19 cellular contexts compared by ENCODE assay signal in genomic region chr5:91145233-91145620, GRCh38.
DNase-seq lines count a peak whose midpoint lies in the region; ATAC-seq, FAIRE-seq and TF ChIP-seq lines count a peak whose summit lies in the region.
"Had no signal": no experiment of that assay in that cellular context is flagged by ENCODE, and none has a peak within 500 bp of the region (broad histone marks: within the 10 kb centered on the region; RNA-seq: fewer than 3 reads in every experiment).

No MANE protein-coding gene starts in this region.

- H3K9me3 ChIP-seq in endothelial cell of umbilical vein (replicated peaks; ENCODE audit: control insufficient read depth, insufficient read depth, low read length) (no peaks in the 10 kb centered on the region), mesodermal cell (ENCODE audit: control insufficient read depth, low read length) (peaks cover 5% of the 10 kb centered on the region), thyroid gland (no peaks in the 10 kb centered on the region)
- H3K9me3 ChIP-seq: neutrophil had no signal

- peaks cover 2% of the 10 kb centered on the region for H3K4me1 Mint-ChIP-seq in activated T-helper 17 cell treated with anti-CD3 and anti-CD28 coated beads, Interleukin-2, amount 50 U/mL, for 72 hours

- H3K9me3 Mint-ChIP-seq in activated T-helper 17 cell treated with anti-CD3 and anti-CD28 coated beads, Interleukin-2, amount 50 U/mL, for 72 hours: no peaks in the 10 kb centered on the region

- H3K4me2 ChIP-seq in endothelial cell of umbilical vein (ENCODE audit: insufficient read depth, low read length): peak overlapping the region; percentile 65

- ATAC-seq in activated T-helper 17 cell treated with anti-CD3 and anti-CD28 coated beads, Interleukin-2, amount 50 U/mL, for 72 hours (replicated peaks): no peak
- ATAC-seq in GM21717 (IDR thresholded peaks at IDR 0.05; ENCODE audit: unreplicated experiment): no peak
- ATAC-seq: HCT116 had no signal

- H3K36me3 ChIP-seq in endothelial cell of umbilical vein (ENCODE audit: control insufficient read depth in 2 of 2, extremely low read depth in 1 of 2, insufficient read depth in 2 of 2, low read length in 2 of 2) (no peaks in the 10 kb centered on the region), mesodermal cell (ENCODE audit: control insufficient read depth, insufficient read depth, low read length) (no peaks in the 10 kb centered on the region), thyroid gland (no peaks in the 10 kb centered on the region)
- H3K36me3 ChIP-seq: cardiac muscle cell, neutrophil had no signal

- no peak overlapping the region for H3K4me3 Mint-ChIP-seq in activated T-helper 17 cell treated with anti-CD3 and anti-CD28 coated beads, Interleukin-2, amount 50 U/mL, for 72 hours
- H3K4me3 Mint-ChIP-seq: CD14-positive monocyte had no signal

- H3K4me1 ChIP-seq in endothelial cell of umbilical vein (ENCODE audit: control insufficient read depth, extremely low read depth, insufficient read depth, low read length) (peaks cover 11% of the 10 kb centered on the region), mesodermal cell (ENCODE audit: control insufficient read depth, insufficient read depth, low read length, poor library complexity, severe bottlenecking) (no peaks in the 10 kb centered on the region), thyroid gland (peaks cover 37 to 38% of the 10 kb centered on the region in 2 donors)

- no peaks in the 10 kb centered on the region for H4K20me1 ChIP-seq in endothelial cell of umbilical vein (replicated peaks; ENCODE audit: control insufficient read depth, extremely low read depth, insufficient read depth, low read length)

- H3K27me3 ChIP-seq in endothelial cell of umbilical vein (ENCODE audit: control insufficient read depth in 2 of 2, insufficient read depth in 2 of 2, low read length in 2 of 2) (no peaks in the 10 kb centered on the region), thyroid gland (no peaks in the 10 kb centered on the region)
- H3K27me3 ChIP-seq: cardiac muscle cell, neutrophil had no signal

- DNase-seq in endothelial cell of umbilical vein (ENCODE audit: low read depth, low spot score) (peak; percentile 83), thyroid gland (no peak), SHP77 treated with DMSO at 0.1 percent for 48 hours (lab: John Stamatoyannopoulos, UW) (no peak)
- DNase-seq: activated gamma-delta T cell treated with Interleukin-2 at 50 U/mL for 16 hours; hippocampal formation; Kasumi-1; NCI-H1694 treated with DMSO at 0.1 percent for 48 hours; NCI-H446; stimulated activated CD4-positive, alpha-beta T cell treated with anti-CD3 and anti-CD28 coated beads, Interleukin-15, amount 100 ng/mL, for 24 hours had no signal

- H3K79me2 ChIP-seq in endothelial cell of umbilical vein (ENCODE audit: control insufficient read depth, insufficient read depth, low read length): no peaks in the 10 kb centered on the region

- no peak for TF ChIP-seq CTCF in VCaP (conservative IDR thresholded peaks at IDR 0.05)
- no peak for TF ChIP-seq CTCF in endothelial cell of umbilical vein (IDR thresholded peaks at IDR 0.05; ENCODE audit: extremely low read depth in 1 of 2, insufficient read depth in 1 of 2, low read depth in 1 of 2, low read length in 2 of 2)
- TF ChIP-seq CTCF in thyroid gland (IDR thresholded peaks at IDR 0.05): no peak

- no peak overlapping the region for H3K27ac Mint-ChIP-seq in activated T-helper 17 cell treated with anti-CD3 and anti-CD28 coated beads, Interleukin-2, amount 50 U/mL, for 72 hours

- peak; percentile 44 for FAIRE-seq in endothelial cell of umbilical vein (lab: Jason Lieb, UNC)

- TF ChIP-seq POLR2A in endothelial cell of umbilical vein (IDR thresholded peaks at IDR 0.05; ENCODE audit: low read depth, low read length): no peak
- no peak for TF ChIP-seq POLR2A in thyroid gland (IDR thresholded peaks at IDR 0.05)

- WGBS in mesodermal cell (ENCODE audit: insufficient coverage in 2 of 2), 2 experiments: 83% methylated on average over 2 of the region's 2 CpGs; no CpG with 5 or more reads in 1 of the 2 experiments
- WGBS in thyroid gland, 2 donors: 6 to 12% methylated on average over 2 of the region's 2 CpGs

- H3K4me3 ChIP-seq in endothelial cell of umbilical vein (replicated peaks in 1 of 3; ENCODE audit: insufficient read depth in 1 of 3, low read depth in 1 of 3, low read length in 3 of 3) (peak overlapping the region in 1 of 3 experiments; percentile 7), mesodermal cell (ENCODE audit: extremely low read depth, insufficient read depth, low read length, poor library complexity, severe bottlenecking) (no peak overlapping the region), thyroid gland (replicated peaks in 1 of 3) (no peak overlapping the region)
- H3K4me3 ChIP-seq: cardiac muscle cell, lung had no signal

- intact Hi-C loops in endothelial cell of umbilical vein (cut with micrococcal nuclease) (no loop called here), thyroid gland (cut with DNase I) (no loop called here)

- no peaks in the 10 kb centered on the region for H3K36me3 Mint-ChIP-seq in activated T-helper 17 cell treated with anti-CD3 and anti-CD28 coated beads, Interleukin-2, amount 50 U/mL, for 72 hours (ENCODE audit: low read depth)

- H3K9ac ChIP-seq in endothelial cell of umbilical vein (replicated peaks; ENCODE audit: extremely low read depth, insufficient read depth, low read length): no peak overlapping the region

- peaks cover 8% of the 10 kb centered on the region for H3K27me3 Mint-ChIP-seq in activated T-helper 17 cell treated with anti-CD3 and anti-CD28 coated beads, Interleukin-2, amount 50 U/mL, for 72 hours

- no TSS peak for BruUV-seq in endothelial cell of umbilical vein (replicated peaks; lab: Mats Ljungman, UMichigan)

- H3K27ac ChIP-seq in VCaP: peak overlapping the region; percentile 11; the same call in 1 of the 2 replicates
- peak overlapping the region; percentile 6 for H3K27ac ChIP-seq in endothelial cell of umbilical vein (ENCODE audit: insufficient read depth, low read depth, low read length)
- H3K27ac ChIP-seq in mesodermal cell (ENCODE audit: low read depth, low read length, severe bottlenecking): peak overlapping the region; percentile 26
- peak overlapping the region; percentile 43 to 82 (median 73) for H3K27ac ChIP-seq in thyroid gland
- H3K27ac ChIP-seq: cardiac muscle cell, HL-60, neutrophil had no signal

- H2AFZ ChIP-seq in endothelial cell of umbilical vein (ENCODE audit: low read depth, low read length): peak overlapping the region; percentile 82

- H3K9me1 ChIP-seq in endothelial cell of umbilical vein (replicated peaks; ENCODE audit: control insufficient read depth, extremely low read depth, insufficient read depth, low read length): no peaks in the 10 kb centered on the region

- dilution Hi-C loops in endothelial cell of umbilical vein (cut with MboI; ENCODE audit: extremely low pct_ligation_motif_present, low sequenced_read_pairs): no loop called here

- POLR2A ChIA-PET in endothelial cell of umbilical vein (lab: Charles Lee): no interaction called here

- CTCF ChIA-PET in endothelial cell of umbilical vein (lab: Charles Lee): interaction anchor here (0.7 to 2.3 kb wide), 5 partner anchors 10 to 213 kb away, joined by 3 to 7 read pairs (median 4); no protein-coding TSS in a partner anchor

TF ChIP-seq in endothelial cell of umbilical vein, 7 proteins besides CTCF, POLR2A, EP300 and RAD21:
- no peak for TF ChIP-seq JUN (IDR thresholded peaks at IDR 0.05; ENCODE audit: borderline replicate concordance, insufficient read depth, insufficient read length, low read depth)
- TF ChIP-seq FOS (IDR thresholded peaks at IDR 0.05; ENCODE audit: borderline replicate concordance, insufficient read depth, low read length): no peak
- TF ChIP-seq EZH2 (IDR thresholded peaks at IDR 0.05; ENCODE audit: borderline replicate concordance, low read depth, low read length, severe bottlenecking): no peak
- no peak for TF ChIP-seq GATA2 (IDR thresholded peaks at IDR 0.05; ENCODE audit: insufficient read depth, insufficient read length, low read depth, low read length)
- TF ChIP-seq MYC (IDR thresholded peaks at IDR 0.05; ENCODE audit: low read depth, low read length): no peak
- no peak for TF ChIP-seq POLR2AphosphoS5 (IDR thresholded peaks at IDR 0.05; ENCODE audit: insufficient read depth, low read depth, low read length)
- no peak for TF ChIP-seq MAX (IDR thresholded peaks at IDR 0.05; ENCODE audit: insufficient read depth, insufficient read length)
TF ChIP-seq in endothelial cell of umbilical vein: peak in this region for 0.

Comparison
In these comparisons a context has a peak if more than half of its experiments do, and no peak if none do; other contexts are left out.
1. H3K27ac ChIP-seq: peak in every context shown above with its lines; median percentile 73 in thyroid gland; 26 in mesodermal cell; 11 in VCaP; 6 in endothelial cell of umbilical vein.